ENCODE assay signal across 8 cellular contexts in the genomic region with DNA sequence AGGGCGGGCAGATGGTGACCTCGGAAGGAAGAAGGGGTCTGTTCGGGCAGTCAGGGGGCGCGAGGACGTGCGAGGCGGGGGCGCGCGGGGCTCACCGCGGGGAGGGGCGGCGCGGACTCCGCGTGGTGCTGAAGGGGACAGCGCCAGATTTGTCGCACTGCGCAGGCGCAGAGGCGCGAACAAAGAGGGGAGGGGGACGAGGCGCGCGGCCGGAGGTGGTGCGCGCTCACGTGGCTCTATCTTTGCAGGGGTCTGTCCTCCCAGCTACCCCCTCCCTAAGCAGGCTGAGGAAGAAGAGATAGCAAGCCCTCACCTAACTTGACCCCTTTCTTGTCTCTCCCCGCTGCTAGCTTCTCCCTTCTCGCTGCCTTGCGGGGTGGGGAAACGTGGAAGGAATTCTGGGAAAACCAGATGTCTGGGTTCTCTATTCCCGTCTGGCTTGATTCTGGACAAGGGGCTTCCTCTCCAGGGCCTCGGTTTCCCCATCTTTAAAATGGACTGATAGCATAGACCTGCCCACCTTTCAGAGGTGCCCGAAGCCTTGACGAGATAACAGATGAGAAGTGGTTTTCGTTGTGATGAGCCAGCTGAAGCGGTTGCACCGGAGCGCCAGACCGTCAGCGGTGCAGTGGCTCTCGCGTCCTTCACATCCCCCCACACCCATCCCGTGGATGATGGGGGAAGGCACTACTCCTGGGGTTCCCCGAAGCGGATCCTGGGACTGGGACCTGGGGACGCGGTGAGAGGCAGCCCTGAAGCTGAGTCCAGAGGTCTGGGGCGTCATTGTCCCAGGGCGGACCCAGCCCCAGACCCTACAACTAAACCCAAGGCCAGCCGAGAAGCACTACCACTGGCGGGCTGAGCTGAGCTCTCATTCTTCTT. TPM values are rescaled to one million over a fixed set of nuclear protein-coding genes. Genes with fewer than 3 reads are reported as not detected.
A peak's percentile ranks its signal among the peaks of the same experiment; 100 is the strongest.
DNase-seq lines count a peak whose midpoint lies in the region; ATAC-seq, FAIRE-seq and TF ChIP-seq lines count a peak whose summit lies in the region.

No MANE protein-coding gene starts in this region.

- 0% methylated on average over 11 of the region's 57 CpGs for WGBS in HepG2 (ENCODE audit: low lambda C conversion rate)

- POLR2A ChIA-PET in WTC11 (lab: Charles Lee) = interaction anchor here (1.0 to 5.0 kb wide), 6 partner anchors 12 to 163 kb away, joined by 3 to 34 read pairs (median 19); partner anchors contain the start of genes C10orf95, CUEDC2 and NFKB2
- POLR2A ChIA-PET in HepG2 (lab: Yijun Ruan, JAX) = interaction anchor here (0.9 to 5.3 kb wide), 11 partner anchors 10 to 304 kb away, joined by 3 to 135 read pairs (median 7); partner anchors contain the start of genes C10orf95, CUEDC2 and NFKB2

- H4K20me1 ChIP-seq in HepG2 (ENCODE audit: insufficient read depth, low read length) = no peaks in the 10 kb centered on the region

- peak; percentile 28 for FAIRE-seq in HepG2 (lab: Jason Lieb, UNC)

- no peak for TF ChIP-seq POLR2A in HepG2 (IDR thresholded peaks at IDR 0.05; ENCODE audit: insufficient read depth in 1 of 2, low read depth in 2 of 2, low read length in 2 of 2)

- H3K27ac Mint-ChIP-seq in WTC11 = peak overlapping the region; percentile 99

- H3K9me3 ChIP-seq in HepG2 (ENCODE audit: low read length) = no peaks in the 10 kb centered on the region

- H2AFZ ChIP-seq in HepG2 (ENCODE audit: low read length) = peak overlapping the region; percentile 90

- H3K4me1 Mint-ChIP-seq in WTC11 = peaks cover 19% of the 10 kb centered on the region

- TF ChIP-seq EP300 in HepG2 (IDR thresholded peaks at IDR 0.05; ENCODE audit: low read depth in 2 of 2, low read length in 2 of 2) (no peak), HepG2 (CRISPR knock-in tag; IDR thresholded peaks at IDR 0.05; ENCODE audit: borderline replicate concordance) (no peak)

- peaks cover 1 to 15% of the 10 kb centered on the region in 2 experiments; a peak in 3 of 5 replicates for H3K27me3 ChIP-seq in HepG2 (ENCODE audit: control insufficient read depth in 1 of 2, insufficient read depth in 2 of 2, low read length in 2 of 2)

- no TSS peak for BruUV-seq in HepG2 (replicated peaks; lab: Mats Ljungman, UMichigan)

- ATAC-seq in WTC11 = no peak; the same call in 1 of the 2 replicates
- peak; percentile 6 for ATAC-seq in HepG2
- no peak for ATAC-seq in GM19455 (IDR thresholded peaks at IDR 0.05; ENCODE audit: unreplicated experiment)

- peak overlapping the region; percentile 79 to 97 (median 84) for H3K4me3 ChIP-seq in HepG2 (replicated peaks in 1 of 3; ENCODE audit: insufficient read depth in 1 of 3, low read depth in 2 of 3, low read length in 3 of 3)

- peaks cover 36% of the 10 kb centered on the region for H3K4me1 ChIP-seq in HepG2 (ENCODE audit: insufficient read depth, low read length)

- H3K9me3 Mint-ChIP-seq in WTC11 = no peaks in the 10 kb centered on the region

- CTCF ChIA-PET in WTC11 (lab: Charles Lee) = interaction anchor here (0.6 to 6.7 kb wide), 14 partner anchors 9 to 250 kb away, joined by 4 to 68 read pairs (median 31); partner anchors contain the start of genes ACTR1A, C10orf95, CUEDC2 and NFKB2
- CTCF ChIA-PET in HepG2 (lab: Yijun Ruan, JAX; ENCODE audit: low intra/inter-chr PET ratio, low total read pairs) = no interaction called here

- no peaks in the 10 kb centered on the region for H3K79me2 ChIP-seq in HepG2 (ENCODE audit: insufficient read depth, low read length)

- intact Hi-C loops in HepG2 (cut with micrococcal nuclease; ENCODE audit: unreplicated experiment) = loop anchor here (2.0 to 5.0 kb wide), 3 partner anchors 25 to 57 kb away; partner anchors contain the start of gene NFKB2

- peaks cover 9% of the 10 kb centered on the region; the same call in 1 of the 2 replicates for H3K36me3 Mint-ChIP-seq in WTC11

- peak; percentile 85 for DNase-seq in GM13976 (ENCODE audit: low spot score)
- peak; percentile 73 to 78 for DNase-seq in NCI-H2081 (lab: John Stamatoyannopoulos, UW)
- DNase-seq in WTC11 (ENCODE audit: low spot score) = peak; percentile 90
- DNase-seq in cerebellum (ENCODE audit: low spot score) = peak; percentile 90
- DNase-seq in HepG2 (ENCODE audit: low spot score) = peak; percentile 35
- peak in 2 of 3 experiments; percentile 46 to 54 for DNase-seq in stimulated activated CD4-positive, alpha-beta T cell treated with anti-CD3 and anti-CD28 coated beads, TNF-alpha, amount 100 ng/mL, for 4 hours (ENCODE audit: low read depth in 3 of 3)
- no peak for DNase-seq in NCI-H1048 (lab: John Stamatoyannopoulos, UW)

- TF ChIP-seq CTCF in GM13976 (IDR thresholded peaks at IDR 0.05; ENCODE audit: borderline replicate concordance, control extremely low read depth, extremely low read depth, insufficient read depth, missing control alignments) (no peak), WTC11 (IDR thresholded peaks at IDR 0.05) (no peak), HepG2 (CRISPR knock-in tag; IDR thresholded peaks at IDR 0.05) (no peak)

- in situ Hi-C loops in GM13976 (cut with MboI; ENCODE audit: low sequenced_read_pairs, unreplicated experiment) = no loop called here
- in situ Hi-C loops in HepG2 (cut with HindIII; ENCODE audit: extremely low pct_ligation_motif_present, low pct_unique_long_range_greater_than_20kb) = loop anchor here (5.0 kb wide), 1 partner anchor 42 kb away; no protein-coding TSS in a partner anchor

- peak overlapping the region; percentile 77 for H3K9ac ChIP-seq in HepG2 (ENCODE audit: insufficient read depth, low read depth, low read length)

- H3K36me3 ChIP-seq in HepG2 (replicated peaks in 1 of 2; ENCODE audit: control insufficient read depth in 1 of 2, insufficient read depth in 2 of 2, low read length in 2 of 2) = peaks cover 0 to 14% of the 10 kb centered on the region in 2 experiments; a peak in 3 of 5 replicates

- peak overlapping the region; percentile 98 for H3K4me3 Mint-ChIP-seq in WTC11

- H3K27ac ChIP-seq in HepG2 (ENCODE audit: extremely low read length, insufficient read depth, low read length) = peak overlapping the region; percentile 87

- peak overlapping the region; percentile 98 for H3K4me2 ChIP-seq in HepG2 (ENCODE audit: low read depth, low read length)

- no peak for TF ChIP-seq RAD21 in HepG2 (CRISPR knock-in tag; IDR thresholded peaks at IDR 0.05)

- H3K27me3 Mint-ChIP-seq in WTC11 (ENCODE audit: low read depth) = peaks cover 5% of the 10 kb centered on the region; the same call in 1 of the 2 replicates

RNA-seq across cellular contexts. Expression of gene FBXL15, which starts 0.8 kb away (rescaled TPM):
- 21.6 to 24.6 TPM (median 23.2 TPM) in 3 replicates for total RNA-seq in WTC11 (2021)
- total RNA-seq in cerebellum = 6.2 TPM
- total RNA-seq in HepG2 (2016; rRNA removed; fragmentation: Illumina TruSeq; extraction: Trizol) = 8.3 and 8.6 TPM in 2 replicates
- 3.2 and 3.3 TPM in 2 replicates for total RNA-seq in HepG2 (2016; cell fraction: cytosol; rRNA removed; fragmentation: Illumina TruSeq; extraction: Trizol; ENCODE audit: low read depth)
- 7.7 and 8.0 TPM in 2 replicates for total RNA-seq in HepG2 (2016; cell fraction: insoluble cytoplasmic fraction; rRNA removed; fragmentation: Illumina TruSeq; extraction: Trizol)
- total RNA-seq in HepG2 (2016; cell fraction: membrane; rRNA removed; fragmentation: Illumina TruSeq; extraction: Trizol) = 5.6 and 6.1 TPM in 2 replicates
- total RNA-seq in HepG2 (2016; cell fraction: nucleus; rRNA removed; fragmentation: Illumina TruSeq; extraction: Trizol) = 3.3 and 3.6 TPM in 2 replicates
- polyA plus RNA-seq in HepG2 (2011; rRNA removed) = 4.3 and 6.4 TPM in 2 replicates
- polyA plus RNA-seq in HepG2 (2011; cell fraction: cytosol; rRNA removed) = 6.2 and 12.2 TPM in 2 replicates
- 30.9 and 35.5 TPM in 2 replicates for polyA plus RNA-seq in HepG2 (2011; cell fraction: nucleus; rRNA removed)
- polyA plus RNA-seq in HepG2 (2012) = 4.1 and 4.3 TPM in 2 replicates
- polyA plus RNA-seq in HepG2 (2016; cell fraction: cytosol; fragmentation: Illumina TruSeq; extraction: Trizol; ENCODE audit: low read depth) = 2.7 and 3.5 TPM in 2 replicates
- 6.9 and 8.6 TPM in 2 replicates for polyA plus RNA-seq in HepG2 (2016; cell fraction: insoluble cytoplasmic fraction; fragmentation: Illumina TruSeq; extraction: Trizol; ENCODE audit: low read depth)
- 4.3 and 4.4 TPM in 2 replicates for polyA plus RNA-seq in HepG2 (2016; cell fraction: membrane; fragmentation: Illumina TruSeq; extraction: Trizol; ENCODE audit: low read depth)
- polyA plus RNA-seq in HepG2 (2016; cell fraction: nucleus; fragmentation: Illumina TruSeq; extraction: Trizol; ENCODE audit: insufficient read depth, low read depth) = 9.7 TPM in 2 replicates
- polyA minus RNA-seq in HepG2 (2011; rRNA and poly(A)+ RNA removed; ENCODE audit: low replicate concordance) = 3.8 and 4.9 TPM in 2 replicates
- 2.8 and 4.0 TPM in 2 replicates for polyA minus RNA-seq in HepG2 (2011; cell fraction: cytosol; rRNA and poly(A)+ RNA removed)
- 3.0 and 3.4 TPM in 2 replicates for polyA minus RNA-seq in HepG2 (2011; cell fraction: nucleus; rRNA and poly(A)+ RNA removed)

RNA-seq across cellular contexts. Expression of gene PSD, which starts 1.2 kb away (rescaled TPM):
- total RNA-seq in WTC11 (2021) (10.2 to 12.5 TPM (median 10.4 TPM) in 3 replicates), cerebellum (38.8 TPM), HepG2 (2016; rRNA removed; fragmentation: Illumina TruSeq; extraction: Trizol) (0.11 and 0.35 TPM in 2 replicates)
- 0.18 TPM in 1 of 2 replicates, not detected in the other for total RNA-seq in HepG2 (2016; cell fraction: cytosol; rRNA removed; fragmentation: Illumina TruSeq; extraction: Trizol; ENCODE audit: low read depth)
- total RNA-seq in HepG2 (2016; cell fraction: insoluble cytoplasmic fraction; rRNA removed; fragmentation: Illumina TruSeq; extraction: Trizol) = 0.21 and 0.65 TPM in 2 replicates
- total RNA-seq in HepG2 (2016; cell fraction: membrane; rRNA removed; fragmentation: Illumina TruSeq; extraction: Trizol) = 0.34 and 0.62 TPM in 2 replicates
- total RNA-seq in HepG2 (2016; cell fraction: nucleus; rRNA removed; fragmentation: Illumina TruSeq; extraction: Trizol) = 0.34 and 0.75 TPM in 2 replicates
- polyA plus RNA-seq in HepG2 (2011; rRNA removed) = 0.58 and 0.59 TPM in 2 replicates
- 0.10 and 0.36 TPM in 2 replicates for polyA plus RNA-seq in HepG2 (2011; cell fraction: cytosol; rRNA removed)
- 3.4 and 4.7 TPM in 2 replicates for polyA plus RNA-seq in HepG2 (2011; cell fraction: nucleus; rRNA removed)
- 1.1 and 1.5 TPM in 2 replicates for polyA plus RNA-seq in HepG2 (2012)
- polyA plus RNA-seq in HepG2 (2016; cell fraction: cytosol; fragmentation: Illumina TruSeq; extraction: Trizol; ENCODE audit: low read depth) = 0.15 and 0.31 TPM in 2 replicates
- 0.29 and 0.33 TPM in 2 replicates for polyA plus RNA-seq in HepG2 (2016; cell fraction: insoluble cytoplasmic fraction; fragmentation: Illumina TruSeq; extraction: Trizol; ENCODE audit: low read depth)
- polyA plus RNA-seq in HepG2 (2016; cell fraction: membrane; fragmentation: Illumina TruSeq; extraction: Trizol; ENCODE audit: low read depth) = 0.44 and 0.48 TPM in 2 replicates
- 0.94 and 0.97 TPM in 2 replicates for polyA plus RNA-seq in HepG2 (2016; cell fraction: nucleus; fragmentation: Illumina TruSeq; extraction: Trizol; ENCODE audit: insufficient read depth, low read depth)
- 0.47 and 0.96 TPM in 2 replicates for polyA minus RNA-seq in HepG2 (2011; rRNA and poly(A)+ RNA removed; ENCODE audit: low replicate concordance)
- polyA minus RNA-seq in HepG2 (2011; cell fraction: cytosol; rRNA and poly(A)+ RNA removed) = 0.44 TPM in 1 of 2 replicates, not detected in the other
- polyA minus RNA-seq in HepG2 (2011; cell fraction: nucleus; rRNA and poly(A)+ RNA removed) = 0.87 and 1.2 TPM in 2 replicates

RNA-seq across cellular contexts. Expression of gene CUEDC2, which starts 12.6 kb away (rescaled TPM):
- total RNA-seq in WTC11 (2021) (40.2 to 69.0 TPM (median 65.8 TPM) in 3 replicates), cerebellum (28.3 TPM), HepG2 (2016; rRNA removed; fragmentation: Illumina TruSeq; extraction: Trizol) (13.0 and 13.1 TPM in 2 replicates)
- total RNA-seq in HepG2 (2016; cell fraction: cytosol; rRNA removed; fragmentation: Illumina TruSeq; extraction: Trizol; ENCODE audit: low read depth) = 4.3 and 6.6 TPM in 2 replicates
- 11.4 and 14.7 TPM in 2 replicates for total RNA-seq in HepG2 (2016; cell fraction: insoluble cytoplasmic fraction; rRNA removed; fragmentation: Illumina TruSeq; extraction: Trizol)
- 8.6 and 10.3 TPM in 2 replicates for total RNA-seq in HepG2 (2016; cell fraction: membrane; rRNA removed; fragmentation: Illumina TruSeq; extraction: Trizol)
- 7.0 and 9.7 TPM in 2 replicates for total RNA-seq in HepG2 (2016; cell fraction: nucleus; rRNA removed; fragmentation: Illumina TruSeq; extraction: Trizol)
- polyA plus RNA-seq in HepG2 (2011; rRNA removed) = 18.4 and 19.3 TPM in 2 replicates
- 31.2 and 40.8 TPM in 2 replicates for polyA plus RNA-seq in HepG2 (2011; cell fraction: cytosol; rRNA removed)
- 47.1 and 47.2 TPM in 2 replicates for polyA plus RNA-seq in HepG2 (2011; cell fraction: nucleus; rRNA removed)
- polyA plus RNA-seq in HepG2 (2012) = 17.2 and 18.2 TPM in 2 replicates
- 8.4 and 10.7 TPM in 2 replicates for polyA plus RNA-seq in HepG2 (2016; cell fraction: cytosol; fragmentation: Illumina TruSeq; extraction: Trizol; ENCODE audit: low read depth)
- polyA plus RNA-seq in HepG2 (2016; cell fraction: insoluble cytoplasmic fraction; fragmentation: Illumina TruSeq; extraction: Trizol; ENCODE audit: low read depth) = 13.0 and 17.2 TPM in 2 replicates
- 10.6 and 12.1 TPM in 2 replicates for polyA plus RNA-seq in HepG2 (2016; cell fraction: membrane; fragmentation: Illumina TruSeq; extraction: Trizol; ENCODE audit: low read depth)
- 20.9 and 24.8 TPM in 2 replicates for polyA plus RNA-seq in HepG2 (2016; cell fraction: nucleus; fragmentation: Illumina TruSeq; extraction: Trizol; ENCODE audit: insufficient read depth, low read depth)
- 14.5 and 32.9 TPM in 2 replicates for polyA minus RNA-seq in HepG2 (2011; rRNA and poly(A)+ RNA removed; ENCODE audit: low replicate concordance)
- 6.2 and 7.1 TPM in 2 replicates for polyA minus RNA-seq in HepG2 (2011; cell fraction: cytosol; rRNA and poly(A)+ RNA removed)
- polyA minus RNA-seq in HepG2 (2011; cell fraction: nucleus; rRNA and poly(A)+ RNA removed) = 8.6 and 9.1 TPM in 2 replicates

RNA-seq across cellular contexts. Expression of gene NFKB2, which starts 24.3 kb away (rescaled TPM):
- total RNA-seq in WTC11 (2021) (24.6 to 28.0 TPM (median 27.6 TPM) in 3 replicates), cerebellum (3.5 TPM), HepG2 (2016; rRNA removed; fragmentation: Illumina TruSeq; extraction: Trizol) (7.7 and 8.2 TPM in 2 replicates)
- total RNA-seq in HepG2 (2016; cell fraction: cytosol; rRNA removed; fragmentation: Illumina TruSeq; extraction: Trizol; ENCODE audit: low read depth) = 2.2 and 3.1 TPM in 2 replicates
- 6.6 and 8.7 TPM in 2 replicates for total RNA-seq in HepG2 (2016; cell fraction: insoluble cytoplasmic fraction; rRNA removed; fragmentation: Illumina TruSeq; extraction: Trizol)
- 4.0 and 5.5 TPM in 2 replicates for total RNA-seq in HepG2 (2016; cell fraction: membrane; rRNA removed; fragmentation: Illumina TruSeq; extraction: Trizol)
- total RNA-seq in HepG2 (2016; cell fraction: nucleus; rRNA removed; fragmentation: Illumina TruSeq; extraction: Trizol) = 7.7 and 7.8 TPM in 2 replicates
- polyA plus RNA-seq in HepG2 (2011; rRNA removed) = 12.5 and 15.5 TPM in 2 replicates
- polyA plus RNA-seq in HepG2 (2011; cell fraction: cytosol; rRNA removed) = 8.4 and 11.7 TPM in 2 replicates
- 56.1 and 62.0 TPM in 2 replicates for polyA plus RNA-seq in HepG2 (2011; cell fraction: nucleus; rRNA removed)
- 8.9 and 9.6 TPM in 2 replicates for polyA plus RNA-seq in HepG2 (2012)
- 1.4 and 1.6 TPM in 2 replicates for polyA plus RNA-seq in HepG2 (2016; cell fraction: cytosol; fragmentation: Illumina TruSeq; extraction: Trizol; ENCODE audit: low read depth)
- polyA plus RNA-seq in HepG2 (2016; cell fraction: insoluble cytoplasmic fraction; fragmentation: Illumina TruSeq; extraction: Trizol; ENCODE audit: low read depth) = 6.6 and 9.1 TPM in 2 replicates
- 2.4 and 2.8 TPM in 2 replicates for polyA plus RNA-seq in HepG2 (2016; cell fraction: membrane; fragmentation: Illumina TruSeq; extraction: Trizol; ENCODE audit: low read depth)
- 20.9 and 25.8 TPM in 2 replicates for polyA plus RNA-seq in HepG2 (2016; cell fraction: nucleus; fragmentation: Illumina TruSeq; extraction: Trizol; ENCODE audit: insufficient read depth, low read depth)
- 14.9 and 16.9 TPM in 2 replicates for polyA minus RNA-seq in HepG2 (2011; rRNA and poly(A)+ RNA removed; ENCODE audit: low replicate concordance)
- 10.5 and 12.6 TPM in 2 replicates for polyA minus RNA-seq in HepG2 (2011; cell fraction: cytosol; rRNA and poly(A)+ RNA removed)
- 9.5 and 12.2 TPM in 2 replicates for polyA minus RNA-seq in HepG2 (2011; cell fraction: nucleus; rRNA and poly(A)+ RNA removed)

RNA-seq across cellular contexts. Expression of gene C10orf95, which starts 31.5 kb away (rescaled TPM):
- 0.57 to 0.96 TPM (median 0.87 TPM) in 3 replicates for total RNA-seq in WTC11 (2021)
- not detected for total RNA-seq in cerebellum
- total RNA-seq in HepG2 (2016; rRNA removed; fragmentation: Illumina TruSeq; extraction: Trizol) = 0.07 TPM in 1 of 2 replicates, not detected in the other
- total RNA-seq in HepG2 (2016; cell fraction: cytosol; rRNA removed; fragmentation: Illumina TruSeq; extraction: Trizol; ENCODE audit: low read depth) = 0.40 TPM in 1 of 2 replicates, not detected in the other
- not detected in 2 replicates for total RNA-seq in HepG2 (2016; cell fraction: insoluble cytoplasmic fraction; rRNA removed; fragmentation: Illumina TruSeq; extraction: Trizol)
- 0.28 TPM in 1 of 2 replicates, not detected in the other for total RNA-seq in HepG2 (2016; cell fraction: membrane; rRNA removed; fragmentation: Illumina TruSeq; extraction: Trizol)
- total RNA-seq in HepG2 (2016; cell fraction: nucleus; rRNA removed; fragmentation: Illumina TruSeq; extraction: Trizol) = not detected in 2 replicates
- 0.05 TPM in 2 replicates for polyA plus RNA-seq in HepG2 (2011; rRNA removed)
- polyA plus RNA-seq in HepG2 (2011; cell fraction: cytosol; rRNA removed) = 0.12 and 0.17 TPM in 2 replicates
- polyA plus RNA-seq in HepG2 (2011; cell fraction: nucleus; rRNA removed) = 0.19 TPM in 1 of 2 replicates, not detected in the other
- polyA plus RNA-seq in HepG2 (2012) = 1.3 TPM in 2 replicates
- polyA plus RNA-seq in HepG2 (2016; cell fraction: cytosol; fragmentation: Illumina TruSeq; extraction: Trizol; ENCODE audit: low read depth) = 0.15 and 0.16 TPM in 2 replicates
- 0.26 TPM in 1 of 2 replicates, not detected in the other for polyA plus RNA-seq in HepG2 (2016; cell fraction: insoluble cytoplasmic fraction; fragmentation: Illumina TruSeq; extraction: Trizol; ENCODE audit: low read depth)
- 0.19 TPM in 1 of 2 replicates, not detected in the other for polyA plus RNA-seq in HepG2 (2016; cell fraction: membrane; fragmentation: Illumina TruSeq; extraction: Trizol; ENCODE audit: low read depth)
- polyA plus RNA-seq in HepG2 (2016; cell fraction: nucleus; fragmentation: Illumina TruSeq; extraction: Trizol; ENCODE audit: insufficient read depth, low read depth) = not detected in 2 replicates
- 0.32 and 1.9 TPM in 2 replicates for polyA minus RNA-seq in HepG2 (2011; rRNA and poly(A)+ RNA removed; ENCODE audit: low replicate concordance)
- polyA minus RNA-seq in HepG2 (2011; cell fraction: cytosol; rRNA and poly(A)+ RNA removed) = not detected in 2 replicates
- 0.39 TPM in 1 of 2 replicates, not detected in the other for polyA minus RNA-seq in HepG2 (2011; cell fraction: nucleus; rRNA and poly(A)+ RNA removed)
